ENCODE assay signal across 17 cellular contexts in genomic region chr18:32877371-32877770, GRCh38.
"Had no signal": no experiment of that assay in that cellular context is flagged by ENCODE, and none has a peak within 500 bp of the region (broad histone marks: within the 10 kb centered on the region; RNA-seq: fewer than 3 reads in every experiment).

No MANE protein-coding gene starts in this region.

- H3K27ac Mint-ChIP-seq: activated B cell treated with CpG ODN at 0.5 μM for 24 hours; activated CD4-positive, alpha-beta memory T cell treated with anti-CD3 and anti-CD28 coated beads, Interleukin-2, amount 10 ng/mL, durations not matched to agents 7 days and 5 days; activated CD8-positive, alpha-beta memory T cell treated with anti-CD3 and anti-CD28 coated beads, Interleukin-2, amount 10 ng/mL, durations not matched to agents 7 days and 5 days; activated naive CD8-positive, alpha-beta T cell treated with anti-CD3 and anti-CD28 coated beads, Interleukin-2, amount 10 ng/mL, durations not matched to agents 7 days and 5 days; endodermal cell; natural killer cell had no signal

- H3K9me3 ChIP-seq: body of pancreas, ovary, psoas muscle, tibial nerve had no signal

- H3K9me3 Mint-ChIP-seq: endodermal cell had no signal

- ATAC-seq: activated CD8-positive, alpha-beta memory T cell treated with anti-CD3 and anti-CD28 coated beads, Interleukin-2, amount 10 ng/mL, durations not matched to agents 7 days and 5 days; body of pancreas; natural killer cell; psoas muscle; right cardiac atrium; stimulated activated naive CD8-positive, alpha-beta T cell treated with anti-CD3 and anti-CD28 coated beads, Interleukin-15, Interleukin-2, amounts not matched to agents 100 U/mL and 50 U/mL, for 24 hours had no signal

- H3K27me3 ChIP-seq: body of pancreas, ovary, tibial nerve had no signal

- H3K36me3 Mint-ChIP-seq: activated CD8-positive, alpha-beta memory T cell treated with anti-CD3 and anti-CD28 coated beads, Interleukin-2, amount 10 ng/mL, durations not matched to agents 7 days and 5 days; activated naive CD8-positive, alpha-beta T cell treated with anti-CD3 and anti-CD28 coated beads, Interleukin-2, amount 10 ng/mL, durations not matched to agents 7 days and 5 days; natural killer cell had no signal

- H3K4me1 ChIP-seq: body of pancreas, psoas muscle, tibial nerve had no signal

- H3K4me3 ChIP-seq: body of pancreas, lung, ovary, psoas muscle, tibial nerve had no signal

- H3K36me3 ChIP-seq: ovary, tibial nerve had no signal

- DNase-seq: activated B cell treated with CpG ODN at 0.5 μM for 24 hours; activated CD4-positive, alpha-beta memory T cell treated with anti-CD3 and anti-CD28 coated beads, Interleukin-2, amount 10 ng/mL, durations not matched to agents 7 days and 5 days; activated CD4-positive, alpha-beta T cell treated with anti-CD3 and anti-CD28 coated beads for 48 hours; activated CD8-positive, alpha-beta memory T cell treated with anti-CD3 and anti-CD28 coated beads, Interleukin-2, amount 10 ng/mL, durations not matched to agents 7 days and 5 days; activated naive CD8-positive, alpha-beta T cell treated with anti-CD3 and anti-CD28 coated beads, Interleukin-2, amount 10 ng/mL, durations not matched to agents 7 days and 5 days; body of pancreas; endodermal cell; foreskin melanocyte; glutamatergic neuron; natural killer cell; ovary; psoas muscle; right cardiac atrium; stimulated activated CD4-positive, alpha-beta T cell treated with anti-CD3 and anti-CD28 coated beads, Interleukin-2, amount 100 ng/mL, for 24 hours; stimulated activated naive CD8-positive, alpha-beta T cell treated with anti-CD3 and anti-CD28 coated beads, Interleukin-15, Interleukin-2, amounts not matched to agents 100 U/mL and 50 U/mL, for 24 hours had no signal

- H3K27ac ChIP-seq: body of pancreas, ovary, psoas muscle, tibial nerve had no signal
